In genomic region chr1:37556712-37557196, GRCh38 we compare ENCODE assay signal across 9 cellular contexts. TPM values are rescaled to one million over a fixed set of nuclear protein-coding genes. Genes with fewer than 3 reads are reported as not detected.
A peak's percentile ranks its signal among the peaks of the same experiment; 100 is the strongest.
DNase-seq lines count a peak whose midpoint lies in the region; ATAC-seq and TF ChIP-seq lines count a peak whose summit lies in the region.
"Had no signal": no experiment of that assay in that cellular context is flagged by ENCODE, and none has a peak within 500 bp of the region (broad histone marks: within the 10 kb centered on the region; RNA-seq: fewer than 3 reads in every experiment).

Gene DNALI1 (plus strand): TSS chr1:37556940. CDS start chr1:37556995, 55 bp downstream.

- 20 to 26% methylated on average over 31 of the region's 31 CpGs for WGBS in sigmoid colon, 2 donors

- no peak for TF ChIP-seq POLR2A in sigmoid colon (IDR thresholded peaks at IDR 0.05)

- TF ChIP-seq EP300 in sigmoid colon (IDR thresholded peaks at IDR 0.05), result no peak

- in situ Hi-C loops in GM13977 (cut with MboI; ENCODE audit: low pct_unique_long_range_greater_than_20kb, low sequenced_read_pairs, unreplicated experiment), result loop anchor here (25.0 kb wide), 1 partner anchor 306 kb away; the partner anchor contains the start of gene MTF1

- DNase-seq in A673 (ENCODE audit: low spot score), result peak; percentile 82
- DNase-seq in GM13977 (ENCODE audit: low spot score), result peak; percentile 72
- peak; percentile 60 for DNase-seq in NT2/D1 (ENCODE audit: low read depth, low spot score)
- no peak for DNase-seq in chondrocyte (ENCODE audit: low spot score)
- peak; percentile 99 for DNase-seq in iPS-NIHi7 (ENCODE audit: extremely low spot score)
- DNase-seq in sigmoid colon, result peak; percentile 96

- no peaks in the 10 kb centered on the region for H3K9me3 Mint-ChIP-seq in chondrocyte (ENCODE audit: low read depth)
- H3K9me3 Mint-ChIP-seq: activated naive CD4-positive, alpha-beta T cell treated with anti-CD3 and anti-CD28 coated beads, Interleukin-2, amount 50 U/mL, for 72 hours had no signal

- H3K4me1 Mint-ChIP-seq in chondrocyte (ENCODE audit: low read depth), result peaks cover 35% of the 10 kb centered on the region

- H3K36me3 ChIP-seq in A673 (ENCODE audit: insufficient read depth, low read length, poor library complexity, severe bottlenecking) (peaks cover 3% of the 10 kb centered on the region), NT2/D1 (ENCODE audit: insufficient read depth, insufficient read length, low read length) (peaks cover 21% of the 10 kb centered on the region), sigmoid colon (peaks cover 0 to 7% (median 0%) of the 10 kb centered on the region in 4 donors)

- peak within 1 kb of the TSS; percentile 59 for H3K27ac Mint-ChIP-seq in chondrocyte (ENCODE audit: unreplicated experiment)

- H3K27me3 Mint-ChIP-seq in chondrocyte (ENCODE audit: low read depth), result no peaks in the 10 kb centered on the region

- H3K4me3 Mint-ChIP-seq in chondrocyte (ENCODE audit: unreplicated experiment), result peak within 1 kb of the TSS; percentile 75

- peaks cover 6% of the 10 kb centered on the region for H3K9me3 ChIP-seq in A673 (ENCODE audit: low read depth, low read length, poor library complexity, severe bottlenecking)
- H3K9me3 ChIP-seq in NT2/D1 (ENCODE audit: insufficient read depth, low read length), result peaks cover 17% of the 10 kb centered on the region; the same call in 1 of the 2 replicates
- no peaks in the 10 kb centered on the region for H3K9me3 ChIP-seq in sigmoid colon

- H3K27me3 ChIP-seq in A673 (replicated peaks; ENCODE audit: insufficient read depth, low read depth, low read length, poor library complexity) (no peaks in the 10 kb centered on the region), NT2/D1 (ENCODE audit: insufficient read depth, insufficient read length) (no peaks in the 10 kb centered on the region), sigmoid colon (no peaks in the 10 kb centered on the region)

- intact Hi-C loops in A673 (cut with micrococcal nuclease; ENCODE audit: unreplicated experiment), result no loop called here
- intact Hi-C loops in sigmoid colon (cut with DNase I), result loop anchor here (5.0 kb wide), 1 partner anchor 59 kb away; no protein-coding TSS in a partner anchor

- H3K36me3 Mint-ChIP-seq in chondrocyte (ENCODE audit: low read depth), result peaks cover 5% of the 10 kb centered on the region

- peak within 1 kb of the TSS; percentile 71 for H3K9ac ChIP-seq in NT2/D1 (ENCODE audit: insufficient read length, low read depth)

- no TSS peak for BruUV-seq in A673 (replicated peaks; lab: Mats Ljungman, UMichigan)

- POLR2A ChIA-PET in A673 (lab: Charles Lee; ENCODE audit: low non-redundant PET), result interaction anchor here (0.6 kb wide), 2 partner anchors 9 to 1000 kb away, joined by 3 read pairs; no protein-coding TSS in a partner anchor

- H3K4me3 ChIP-seq in A673 (ENCODE audit: low read depth, low read length, poor library complexity, severe bottlenecking) (peak within 1 kb of the TSS; percentile 27), NT2/D1 (ENCODE audit: insufficient read length, low read depth) (peak within 1 kb of the TSS; percentile 19), sigmoid colon (peak within 1 kb of the TSS; percentile 28 to 48 (median 42))

- H3K27ac ChIP-seq in A673 (ENCODE audit: low read depth, low read length, poor library complexity, severe bottlenecking) (no peak within 1 kb of the TSS), sigmoid colon (peak within 1 kb of the TSS; percentile 60 to 77 (median 67))

- H3K4me1 ChIP-seq in A673 (ENCODE audit: insufficient read depth, low read length, poor library complexity, severe bottlenecking), result peaks cover 9% of the 10 kb centered on the region
- peaks cover 12% of the 10 kb centered on the region for H3K4me1 ChIP-seq in NT2/D1 (ENCODE audit: insufficient read depth, insufficient read length)
- peaks cover 0 to 39% (median 30%) of the 10 kb centered on the region in 4 donors for H3K4me1 ChIP-seq in sigmoid colon

- TF ChIP-seq CTCF in A673 (conservative IDR thresholded peaks at IDR 0.05; ENCODE audit: low read depth, low read length), result no peak
- TF ChIP-seq CTCF in GM13977 (IDR thresholded peaks at IDR 0.05; ENCODE audit: extremely low read depth, insufficient read depth, missing control alignments), result no peak
- TF ChIP-seq CTCF in chondrocyte (IDR thresholded peaks at IDR 0.05), result no peak
- TF ChIP-seq CTCF in sigmoid colon (IDR thresholded peaks at IDR 0.05), result peak in 1 of 4 experiments; percentile 5

- ATAC-seq in GM21723 (IDR thresholded peaks at IDR 0.05; ENCODE audit: unreplicated experiment), result no peak
- ATAC-seq in HG02610 (IDR thresholded peaks at IDR 0.05; ENCODE audit: unreplicated experiment), result no peak
- ATAC-seq: activated naive CD4-positive, alpha-beta T cell treated with anti-CD3 and anti-CD28 coated beads, Interleukin-2, amount 50 U/mL, for 72 hours had no signal

- CTCF ChIA-PET in A673 (lab: Charles Lee), result no interaction called here

RNA-seq across cellular contexts. Expression of gene DNALI1, which starts in this region (rescaled TPM):
- 6.3 and 11.8 TPM in 2 replicates for total RNA-seq in A673 (2021)
- total RNA-seq in chondrocyte, result 3.5 to 5.7 TPM (median 3.9 TPM) in 3 replicates
- total RNA-seq in sigmoid colon, result 10 to 100 TPM in 2 of 4 donors, 1 to 10 TPM in 2; 7.5 to 13.0 (median 9.3) TPM
- 1 to 10 TPM; 4.6 to 6.6 (median 4.8) TPM for polyA plus RNA-seq in sigmoid colon
- total RNA-seq: activated naive CD4-positive, alpha-beta T cell treated with anti-CD3 and anti-CD28 coated beads, Interleukin-2, amount 50 U/mL, for 72 hours had no signal
